In genomic region chr1:67850611-67851075, GRCh38 we compare ENCODE assay signal across 9 cellular contexts. TPM values are rescaled to one million over a fixed set of nuclear protein-coding genes. Genes with fewer than 3 reads are reported as not detected.
DNase-seq lines count a peak whose midpoint lies in the region; ATAC-seq and TF ChIP-seq lines count a peak whose summit lies in the region.
"Had no signal": no experiment of that assay in that cellular context is flagged by ENCODE, and none has a peak within 500 bp of the region (broad histone marks: within the 10 kb centered on the region; RNA-seq: fewer than 3 reads in every experiment).

No MANE protein-coding gene starts in this region.

- POLR2A ChIA-PET in activated CD8-positive, alpha-beta T cell treated with anti-CD3 and anti-CD28 coated beads for 36 hours (lab: Charles Lee), result no interaction called here
- POLR2A ChIA-PET in activated CD8-positive, alpha-beta T cell treated with anti-CD3 and anti-CD28 coated beads, Interleukin-2, amount 10 ng/mL, durations not matched to agents 7 days and 5 days (lab: Charles Lee), result no interaction called here

- 41 to 58% methylated on average over 1 of the region's 1 CpG for WGBS in tibial nerve, 2 donors

- no peak for TF ChIP-seq CTCF in activated CD8-positive, alpha-beta T cell treated with anti-CD3 and anti-CD28 coated beads for 36 hours (IDR thresholded peaks at IDR 0.05)
- no peak for TF ChIP-seq CTCF in tibial nerve (IDR thresholded peaks at IDR 0.05)

- no peak overlapping the region for H3K27ac Mint-ChIP-seq in activated CD8-positive, alpha-beta T cell treated with anti-CD3 and anti-CD28 coated beads for 36 hours
- no peak overlapping the region for H3K27ac Mint-ChIP-seq in activated CD8-positive, alpha-beta T cell treated with anti-CD3 and anti-CD28 coated beads, Interleukin-2, amount 10 ng/mL, durations not matched to agents 7 days and 5 days

- no peaks in the 10 kb centered on the region for H3K27me3 ChIP-seq in tibial nerve

- no peak for ATAC-seq in activated CD8-positive, alpha-beta T cell treated with anti-CD3 and anti-CD28 coated beads for 36 hours
- no peak for ATAC-seq in activated CD8-positive, alpha-beta T cell treated with anti-CD3 and anti-CD28 coated beads, Interleukin-2, amount 10 ng/mL, durations not matched to agents 7 days and 5 days
- peak; percentile 82 for ATAC-seq in left ventricle myocardium superior

- H3K9me3 Mint-ChIP-seq in activated CD8-positive, alpha-beta T cell treated with anti-CD3 and anti-CD28 coated beads for 36 hours, result no peaks in the 10 kb centered on the region
- no peaks in the 10 kb centered on the region for H3K9me3 Mint-ChIP-seq in activated CD8-positive, alpha-beta T cell treated with anti-CD3 and anti-CD28 coated beads, Interleukin-2, amount 10 ng/mL, durations not matched to agents 7 days and 5 days (ENCODE audit: insufficient read depth)

- CTCF ChIA-PET in activated CD8-positive, alpha-beta T cell treated with anti-CD3 and anti-CD28 coated beads for 36 hours (lab: Charles Lee), result interaction anchor here (0.7 to 2.7 kb wide), 16 partner anchors 8 to 495 kb away, joined by 3 to 14 read pairs (median 4); no protein-coding TSS in a partner anchor
- CTCF ChIA-PET in activated CD8-positive, alpha-beta T cell treated with anti-CD3 and anti-CD28 coated beads, Interleukin-2, amount 10 ng/mL, durations not matched to agents 7 days and 5 days (lab: Charles Lee), result interaction anchor here (0.7 to 2.0 kb wide), 9 partner anchors 10 to 289 kb away, joined by 3 to 15 read pairs (median 4); no protein-coding TSS in a partner anchor

- TF ChIP-seq POLR2A in tibial nerve (IDR thresholded peaks at IDR 0.05), result no peak

- H3K36me3 Mint-ChIP-seq in activated CD8-positive, alpha-beta T cell treated with anti-CD3 and anti-CD28 coated beads for 36 hours (ENCODE audit: low read depth), result no peaks in the 10 kb centered on the region
- H3K36me3 Mint-ChIP-seq in activated CD8-positive, alpha-beta T cell treated with anti-CD3 and anti-CD28 coated beads, Interleukin-2, amount 10 ng/mL, durations not matched to agents 7 days and 5 days (ENCODE audit: low read depth), result no peaks in the 10 kb centered on the region

- no peaks in the 10 kb centered on the region for H3K4me1 Mint-ChIP-seq in activated CD8-positive, alpha-beta T cell treated with anti-CD3 and anti-CD28 coated beads for 36 hours (ENCODE audit: low read depth)
- H3K4me1 Mint-ChIP-seq in activated CD8-positive, alpha-beta T cell treated with anti-CD3 and anti-CD28 coated beads, Interleukin-2, amount 10 ng/mL, durations not matched to agents 7 days and 5 days (ENCODE audit: low read depth), result no peaks in the 10 kb centered on the region

- peak in 1 of 2 donors; percentile 51 for TF ChIP-seq EP300 in tibial nerve (IDR thresholded peaks at IDR 0.05)

- H3K27ac ChIP-seq in tibial nerve, result peak overlapping the region in 1 of 4 donors; percentile 53
- H3K27ac ChIP-seq: KMS-11 had no signal

- H3K9me3 ChIP-seq in tibial nerve, result no peaks in the 10 kb centered on the region

- peaks cover 0 to 12% (median 0%) of the 10 kb centered on the region in 4 donors for H3K4me1 ChIP-seq in tibial nerve

- no peaks in the 10 kb centered on the region for H3K36me3 ChIP-seq in tibial nerve

- intact Hi-C loops in activated CD8-positive, alpha-beta T cell treated with anti-CD3 and anti-CD28 coated beads for 36 hours (cut with micrococcal nuclease), result loop anchor here (5.0 to 10.0 kb wide), 2 partner anchors 164 to 262 kb away; no protein-coding TSS in a partner anchor
- intact Hi-C loops in left ventricle myocardium superior (cut with micrococcal nuclease), result loop anchor here (5.0 to 10.0 kb wide), 3 partner anchors 164 to 492 kb away; no protein-coding TSS in a partner anchor

- DNase-seq in activated CD8-positive, alpha-beta T cell treated with anti-CD3 and anti-CD28 coated beads for 36 hours, result peak; percentile 12
- no peak for DNase-seq in activated CD8-positive, alpha-beta T cell treated with anti-CD3 and anti-CD28 coated beads, Interleukin-2, amount 10 ng/mL, durations not matched to agents 7 days and 5 days
- peak; percentile 81 for DNase-seq in SW480 (ENCODE audit: low spot score)
- peak; percentile 74 for DNase-seq in left ventricle myocardium superior
- peak; percentile 52 to 85 for DNase-seq in tibial nerve (ENCODE audit: low spot score in 2 of 2)
- no peak for DNase-seq in GDM1 (lab: John Stamatoyannopoulos, UW)
- DNase-seq in stimulated activated naive CD4-positive, alpha-beta T cell (lab: John Stamatoyannopoulos, UW), result no peak
- no peak for DNase-seq in NOMO-1 treated with dmso at 0.1 percent for 144 hours (lab: John Stamatoyannopoulos, UW; ENCODE audit: unreplicated experiment)

- H3K4me3 ChIP-seq in tibial nerve, result no peak overlapping the region

- peaks cover 13% of the 10 kb centered on the region for H3K27me3 Mint-ChIP-seq in activated CD8-positive, alpha-beta T cell treated with anti-CD3 and anti-CD28 coated beads for 36 hours
- H3K27me3 Mint-ChIP-seq in activated CD8-positive, alpha-beta T cell treated with anti-CD3 and anti-CD28 coated beads, Interleukin-2, amount 10 ng/mL, durations not matched to agents 7 days and 5 days (ENCODE audit: low read depth), result peaks cover 6% of the 10 kb centered on the region

- H3K4me3 Mint-ChIP-seq in activated CD8-positive, alpha-beta T cell treated with anti-CD3 and anti-CD28 coated beads for 36 hours, result no peak overlapping the region
- H3K4me3 Mint-ChIP-seq in activated CD8-positive, alpha-beta T cell treated with anti-CD3 and anti-CD28 coated beads, Interleukin-2, amount 10 ng/mL, durations not matched to agents 7 days and 5 days, result no peak overlapping the region

RNA-seq across cellular contexts. Expression of gene GNG12, which starts 17.4 kb away (rescaled TPM):
- total RNA-seq in activated CD8-positive, alpha-beta T cell treated with anti-CD3 and anti-CD28 coated beads for 36 hours, result not detected
- not detected for total RNA-seq in activated CD8-positive, alpha-beta T cell treated with anti-CD3 and anti-CD28 coated beads, Interleukin-2, amount 10 ng/mL, durations not matched to agents 7 days and 5 days
- total RNA-seq in left ventricle myocardium superior, result 34.1 TPM
- 10 to 100 TPM; 55.9 to 71.8 (median 68.4) TPM for total RNA-seq in tibial nerve

Comparison
In these comparisons a context has a peak if more than half of its experiments do, and no peak if none do; other contexts are left out.
1. DNase-seq: peak in activated CD8-positive, alpha-beta T cell treated with anti-CD3 and anti-CD28 coated beads for 36 hours (single experiment), SW480 (single experiment), left ventricle myocardium superior (single experiment) and tibial nerve (2 of 2); none in activated CD8-positive, alpha-beta T cell treated with anti-CD3 and anti-CD28 coated beads, Interleukin-2, amount 10 ng/mL, durations not matched to agents 7 days and 5 days (single experiment), GDM1 (single experiment), stimulated activated naive CD4-positive, alpha-beta T cell (0 of 6) and NOMO-1 treated with dmso at 0.1 percent for 144 hours (single experiment).
2. RNA of gene GNG12, which starts 17.4 kb away (total RNA-seq): 55.9 to 71.8 TPM in tibial nerve and 34.1 TPM in left ventricle myocardium superior (single experiment); not detected in activated CD8-positive, alpha-beta T cell treated with anti-CD3 and anti-CD28 coated beads for 36 hours and not detected in activated CD8-positive, alpha-beta T cell treated with anti-CD3 and anti-CD28 coated beads, Interleukin-2, amount 10 ng/mL, durations not matched to agents 7 days and 5 days; every median in the first group is over 10 times any median in the second.